In the genomic region with DNA sequence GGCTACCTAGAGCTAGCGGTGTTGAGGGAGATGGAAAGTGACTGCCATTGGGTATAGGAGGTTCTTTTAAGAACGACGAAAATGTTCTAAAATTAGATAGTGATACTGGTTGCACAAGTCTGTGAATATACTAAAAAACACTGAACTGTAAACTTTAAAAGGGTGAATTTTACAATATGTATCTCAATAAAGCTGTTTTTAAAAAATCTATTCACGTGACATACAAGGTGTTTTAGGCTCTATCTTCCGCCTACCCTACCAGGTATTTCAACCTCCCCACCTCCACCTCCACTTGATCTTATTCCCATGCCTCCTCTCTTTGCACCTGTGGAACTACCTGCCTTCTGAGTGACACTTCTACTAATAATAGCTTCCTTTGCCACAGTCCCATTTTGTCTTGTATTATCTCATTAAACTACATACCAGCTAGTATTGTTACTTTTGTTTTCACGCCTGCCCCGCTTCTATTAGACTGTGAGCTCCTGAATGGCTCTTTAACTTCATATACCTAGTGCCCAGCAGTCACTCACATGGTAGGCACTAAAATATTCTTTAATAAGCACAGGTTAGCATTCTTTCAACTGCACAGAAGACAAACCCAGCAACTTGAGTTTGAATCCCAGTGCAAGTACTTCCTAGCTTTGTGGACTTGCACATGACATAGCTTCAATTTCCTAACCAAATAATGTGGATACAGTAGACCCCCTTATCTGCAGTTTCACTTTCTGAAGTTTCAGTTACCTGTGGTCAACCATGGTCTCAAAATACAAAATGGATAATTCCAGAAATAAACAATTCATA, we compare ENCODE assay signal across 27 cellular contexts. TPM values are rescaled to one million over a fixed set of nuclear protein-coding genes. Genes with fewer than 3 reads are reported as not detected.
DNase-seq lines count a peak whose midpoint lies in the region; ATAC-seq, FAIRE-seq and TF ChIP-seq lines count a peak whose summit lies in the region.
"Had no signal": no experiment of that assay in that cellular context is flagged by ENCODE, and none has a peak within 500 bp of the region (broad histone marks: within the 10 kb centered on the region; RNA-seq: fewer than 3 reads in every experiment).

No MANE protein-coding gene starts in this region.

- no peak overlapping the region for H3K9ac ChIP-seq in GM12878 (ENCODE audit: control insufficient read depth, insufficient read depth, low read length)

- no peaks in the 10 kb centered on the region for H3K36me3 Mint-ChIP-seq in IgD-negative memory B cell

- peaks cover 98% of the 10 kb centered on the region for H3K79me2 ChIP-seq in GM12878 (ENCODE audit: control insufficient read depth, insufficient read depth, low read length)

- H3K4me1 ChIP-seq in left ventricle myocardium inferior (peaks cover 81% of the 10 kb centered on the region), GM12878 (ENCODE audit: control insufficient read depth, insufficient read depth, low read length) (peaks cover 29% of the 10 kb centered on the region)

- H3K27me3 Mint-ChIP-seq in IgD-negative memory B cell, result peaks cover 1% of the 10 kb centered on the region
- H3K27me3 Mint-ChIP-seq: activated CD4-positive, alpha-beta T cell treated with anti-CD3 and anti-CD28 coated beads for 36 hours; activated naive CD8-positive, alpha-beta T cell treated with anti-CD3 and anti-CD28 coated beads, Interleukin-2, amount 50 U/mL, for 24 hours; stimulated activated naive CD8-positive, alpha-beta T cell treated with anti-CD3 and anti-CD28 coated beads, Interleukin-15, Interleukin-2, amounts not matched to agents 100 ng/mL and 50 ng/mL, for 24 hours had no signal

- TF ChIP-seq POLR2A in GM12878 (IDR thresholded peaks at IDR 0.05; ENCODE audit: low read depth, low read length), result no peak

- ATAC-seq in left ventricle myocardium superior (no peak), GM12878 (peak; percentile 47), HG03108 (IDR thresholded peaks at IDR 0.05; ENCODE audit: unreplicated experiment) (no peak), GM21390 (IDR thresholded peaks at IDR 0.05; ENCODE audit: unreplicated experiment) (no peak), GM18868 (IDR thresholded peaks at IDR 0.05; ENCODE audit: unreplicated experiment) (no peak)
- ATAC-seq: activated CD4-positive, alpha-beta T cell treated with anti-CD3 and anti-CD28 coated beads for 36 hours; activated naive CD8-positive, alpha-beta T cell treated with anti-CD3 and anti-CD28 coated beads, Interleukin-2, amount 50 U/mL, for 24 hours; gastroesophageal sphincter; left lung had no signal

- no peak for DNase-seq in left ventricle myocardium inferior
- no peak for DNase-seq in left ventricle myocardium superior
- DNase-seq in GM12878 (ENCODE audit: low read depth, low spot score), result no peak
- no peak for DNase-seq in NCI-H2171 (lab: John Stamatoyannopoulos, UW)
- DNase-seq: activated CD4-positive, alpha-beta T cell treated with anti-CD3 and anti-CD28 coated beads for 36 hours; activated effector memory CD4-positive, alpha-beta T cell treated with Interleukin-2 at 50 U/mL for 16 hours; activated naive CD8-positive, alpha-beta T cell treated with anti-CD3 and anti-CD28 coated beads, Interleukin-2, amount 50 U/mL, for 24 hours; caudate nucleus; DMS79; GOT3; left lung; NCI-H1436; NCI-H446; NCI-H774 had no signal

- RAD21 ChIA-PET in GM12878 (lab: Charles Lee; ENCODE audit: unreplicated experiment), result interaction anchor here (0.7 to 2.8 kb wide), 10 partner anchors 9 to 424 kb away, joined by 3 to 22 read pairs (median 4); partner anchors contain the start of genes ATAD2B, ITSN2 and SF3B6

- H3K4me2 ChIP-seq in GM12878 (ENCODE audit: control insufficient read depth, insufficient read depth), result peak overlapping the region; percentile 94

- H4K20me1 ChIP-seq in GM12878 (ENCODE audit: control insufficient read depth, insufficient read depth), result no peaks in the 10 kb centered on the region

- TSS peak; percentile 1 for BruUV-seq in GM12878 (replicated peaks; lab: Mats Ljungman, UMichigan)

- TF ChIP-seq CTCF in left ventricle myocardium inferior (IDR thresholded peaks at IDR 0.05; ENCODE audit: borderline replicate concordance) (no peak), GM12878 (IDR thresholded peaks at IDR 0.05 in 2 of 3, conservative IDR thresholded peaks at IDR 0.05 in 1 of 3; ENCODE audit: control insufficient read depth in 2 of 3, extremely low read depth in 1 of 3, insufficient read depth in 1 of 3, low read depth in 3 of 3, low read length in 3 of 3) (no peak)

- H3K4me3 Mint-ChIP-seq in IgD-negative memory B cell, result peak overlapping the region; percentile 16 to 89 (median 48)
- H3K4me3 Mint-ChIP-seq: activated CD4-positive, alpha-beta T cell treated with anti-CD3 and anti-CD28 coated beads for 36 hours; activated naive CD8-positive, alpha-beta T cell treated with anti-CD3 and anti-CD28 coated beads, Interleukin-2, amount 50 U/mL, for 24 hours; stimulated activated naive CD8-positive, alpha-beta T cell treated with anti-CD3 and anti-CD28 coated beads, Interleukin-15, Interleukin-2, amounts not matched to agents 100 ng/mL and 50 ng/mL, for 24 hours; T-helper 2 cell treated with Interferon-gamma antibody and Interleukin-4, amounts not matched to agents 5 μg/mL and 100 μg/mL, for 36 hours had no signal

- H3K36me3 ChIP-seq in left ventricle myocardium inferior (no peaks in the 10 kb centered on the region), GM12878 (ENCODE audit: control insufficient read depth in 2 of 2, insufficient read depth in 2 of 2, low read length in 1 of 2) (no peaks in the 10 kb centered on the region)
- H3K36me3 ChIP-seq: gastroesophageal sphincter, left lung, thoracic aorta had no signal

- no peak for FAIRE-seq in GM12878 (lab: Jason Lieb, UNC)
- FAIRE-seq: A204.1, endothelial cell of umbilical vein, islet of Langerhans, urothelium cell line had no signal

- no peak overlapping the region for H3K4me3 ChIP-seq in left ventricle myocardium inferior
- H3K4me3 ChIP-seq in GM12878, result peak overlapping the region; percentile 56
- H3K4me3 ChIP-seq: gastroesophageal sphincter, left lung, SK-N-MC, thoracic aorta had no signal

- H3K9me3 Mint-ChIP-seq in IgD-negative memory B cell, result no peaks in the 10 kb centered on the region
- H3K9me3 Mint-ChIP-seq: activated naive CD8-positive, alpha-beta T cell treated with anti-CD3 and anti-CD28 coated beads, Interleukin-2, amount 50 U/mL, for 24 hours; stimulated activated naive CD8-positive, alpha-beta T cell treated with anti-CD3 and anti-CD28 coated beads, Interleukin-15, Interleukin-2, amounts not matched to agents 100 ng/mL and 50 ng/mL, for 24 hours; T-helper 2 cell treated with Interferon-gamma antibody and Interleukin-4, amounts not matched to agents 5 μg/mL and 100 μg/mL, for 36 hours had no signal

- H2AFZ ChIP-seq in GM12878 (ENCODE audit: control insufficient read depth, low read depth, low read length), result no peak overlapping the region

- H3K9me3 ChIP-seq in left ventricle myocardium inferior (replicated peaks) (no peaks in the 10 kb centered on the region), GM12878 (replicated peaks; ENCODE audit: control insufficient read depth, insufficient read depth, low read length) (no peaks in the 10 kb centered on the region; the same call in 2 of the 3 replicates)
- H3K9me3 ChIP-seq: gastroesophageal sphincter, left lung, thoracic aorta had no signal

- no peak for TF ChIP-seq RAD21 in GM12878 (IDR thresholded peaks at IDR 0.05; ENCODE audit: insufficient read depth, low read depth, low read length)

- peaks cover 59 to 72% (median 69%) of the 10 kb centered on the region in 3 donors for H3K4me1 Mint-ChIP-seq in IgD-negative memory B cell

- 61% methylated on average over 7 of the region's 7 CpGs for WGBS in GM12878 (ENCODE audit: insufficient coverage, insufficient replicate concordance, low lambda C conversion rate, missing lambda C conversion rate)

- CTCF ChIA-PET in GM12878 (lab: Yijun Ruan, JAX), result interaction anchor here (1.1 to 5.2 kb wide), 6 partner anchors 8 to 35 kb away, joined by 3 to 44 read pairs (median 5); partner anchors contain the start of gene ITSN2

- SMC1A ChIA-PET in GM12878 (lab: Charles Lee; ENCODE audit: uncharacterized antibody, unreplicated experiment), result interaction anchor here (0.6 to 4.5 kb wide), 13 partner anchors 8 to 425 kb away, joined by 3 to 36 read pairs (median 4); no protein-coding TSS in a partner anchor

- no peak for TF ChIP-seq EP300 in GM12878 (IDR thresholded peaks at IDR 0.05; ENCODE audit: borderline replicate concordance in 1 of 2, control insufficient read depth in 1 of 2, low read depth in 2 of 2, low read length in 2 of 2)

- no peaks in the 10 kb centered on the region for H3K27me3 ChIP-seq in left ventricle myocardium inferior (ENCODE audit: low read depth)
- H3K27me3 ChIP-seq in GM12878 (replicated peaks in 1 of 2; ENCODE audit: control insufficient read depth in 2 of 2, insufficient read depth in 2 of 2, low read length in 1 of 2), result no peaks in the 10 kb centered on the region
- H3K27me3 ChIP-seq: gastroesophageal sphincter, left lung had no signal

- in situ Hi-C loops in GM12878 (cut with MboI), result loop anchor here (25.0 kb wide), 1 partner anchor 964 kb away; the partner anchor contains the start of gene KLHL29

- peak overlapping the region; percentile 1 to 81 (median 40) for H3K27ac Mint-ChIP-seq in IgD-negative memory B cell
- H3K27ac Mint-ChIP-seq: activated CD4-positive, alpha-beta T cell treated with anti-CD3 and anti-CD28 coated beads for 36 hours; activated naive CD8-positive, alpha-beta T cell treated with anti-CD3 and anti-CD28 coated beads, Interleukin-2, amount 50 U/mL, for 24 hours; stimulated activated naive CD8-positive, alpha-beta T cell treated with anti-CD3 and anti-CD28 coated beads, Interleukin-15, Interleukin-2, amounts not matched to agents 100 ng/mL and 50 ng/mL, for 24 hours; T-helper 2 cell treated with Interferon-gamma antibody and Interleukin-4, amounts not matched to agents 5 μg/mL and 100 μg/mL, for 36 hours had no signal

- intact Hi-C loops in left ventricle myocardium inferior (cut with micrococcal nuclease) (no loop called here), left ventricle myocardium superior (cut with micrococcal nuclease) (no loop called here), GM12878 (cut with micrococcal nuclease; ENCODE audit: unreplicated experiment) (no loop called here)

- H3K27ac ChIP-seq in left ventricle myocardium inferior (replicated peaks), result peak overlapping the region; percentile 59
- H3K27ac ChIP-seq in GM12878 (ENCODE audit: control insufficient read depth, insufficient read depth), result peak overlapping the region; percentile 48
- H3K27ac ChIP-seq: gastroesophageal sphincter, left lung, SK-N-MC, thoracic aorta had no signal

- POLR2A ChIA-PET in GM12878 (lab: Charles Lee), result interaction anchor here (0.7 to 1.5 kb wide), 7 partner anchors 9 to 268 kb away, joined by 3 to 12 read pairs (median 3); partner anchors contain the start of gene ITSN2

RNA-seq across cellular contexts. Expression of gene ITSN2, which starts 9.3 kb away (rescaled TPM):
- 24.4 TPM for total RNA-seq in left ventricle myocardium inferior
- total RNA-seq in left ventricle myocardium superior, result 52.7 TPM
- polyA plus RNA-seq in IgD-negative memory B cell, result 127 TPM
- total RNA-seq in GM12878 (2013; cell fraction: nucleolus; rRNA removed), result 276 and 309 TPM in 2 replicates
- total RNA-seq in GM12878 (2014; rRNA removed), result 43.9 and 53.0 TPM in 2 replicates
- total RNA-seq in GM12878 (2014; rRNA removed; fragmentation: Illumina TruSeq; extraction: Trizol), result 52.7 and 54.9 TPM in 2 replicates
- total RNA-seq in GM12878 (2021), result 65.1 and 70.1 TPM in 2 replicates
- 22.9 TPM for polyA plus RNA-seq in GM12878 (2011; ENCODE audit: low read depth)
- 80.0 and 87.9 TPM in 2 replicates for polyA plus RNA-seq in GM12878 (2011; rRNA removed)
- polyA plus RNA-seq in GM12878 (2011; cell fraction: cytosol; rRNA removed), result 50.0 and 89.8 TPM in 2 replicates
- 100 and 104 TPM in 2 replicates for polyA plus RNA-seq in GM12878 (2011; cell fraction: nucleus; rRNA removed)
- 37.9 and 40.1 TPM in 2 replicates for polyA plus RNA-seq in GM12878 (2012)
- 57.4 and 69.9 TPM in 2 replicates for polyA plus RNA-seq in GM12878 (2014; fragmentation: Illumina TruSeq; extraction: Trizol)
- polyA plus RNA-seq in GM12878 (2014; fragmentation: Nextera tagmentation; extraction: Ambion mirVana), result 10 to 100 TPM; 20.5 to 24.3 TPM
- polyA plus RNA-seq in GM12878 (2014; rRNA removed), result 41.8 and 47.8 TPM in 2 replicates
- 10 to 100 TPM; 56.6 to 58.1 TPM for polyA plus RNA-seq in GM12878 (2016; fragmentation: Nextera tagmentation; extraction: Ambion mirVana)
- polyA minus RNA-seq in GM12878 (2011; rRNA and poly(A)+ RNA removed), result 89.4 and 131 TPM in 2 replicates
- 30.5 and 30.8 TPM in 2 replicates for polyA minus RNA-seq in GM12878 (2011; cell fraction: cytosol; rRNA and poly(A)+ RNA removed)
- polyA minus RNA-seq in GM12878 (2011; cell fraction: nucleus; rRNA and poly(A)+ RNA removed), result 53.2 and 83.5 TPM in 2 replicates
